ENCODE assay signal across 11 cellular contexts in genomic region chr22:19843107-19843856, GRCh38. TPM values are rescaled to one million over a fixed set of nuclear protein-coding genes. Genes with fewer than 3 reads are reported as not detected.
DNase-seq lines count a peak whose midpoint lies in the region; ATAC-seq and TF ChIP-seq lines count a peak whose summit lies in the region.
"Had no signal": no experiment of that assay in that cellular context is flagged by ENCODE, and none has a peak within 500 bp of the region (broad histone marks: within the 10 kb centered on the region; RNA-seq: fewer than 3 reads in every experiment).

No MANE protein-coding gene starts in this region.

- TF ChIP-seq CTCF in esophagus squamous epithelium (IDR thresholded peaks at IDR 0.05): no peak

- H3K4me2 ChIP-seq in GM23248 (ENCODE audit: unreplicated experiment) (no peak overlapping the region), skeletal muscle satellite cell (ENCODE audit: low read length) (no peak overlapping the region)

- H3K9ac ChIP-seq in GM23248 (peak overlapping the region; percentile 71; the same call in 1 of the 2 replicates), skeletal muscle satellite cell (ENCODE audit: low read depth, low read length) (peak overlapping the region; percentile 40)

- H3K27me3 ChIP-seq in GM23248 (replicated peaks; ENCODE audit: insufficient read depth) (no peaks in the 10 kb centered on the region), esophagus squamous epithelium (no peaks in the 10 kb centered on the region), skeletal muscle satellite cell (ENCODE audit: control insufficient read depth, insufficient read depth, low read length) (no peaks in the 10 kb centered on the region)
- H3K27me3 ChIP-seq: BE2C had no signal

- H3K4me3 ChIP-seq in GM23248 (no peak overlapping the region), esophagus squamous epithelium (no peak overlapping the region), skeletal muscle satellite cell (ENCODE audit: low read length) (no peak overlapping the region)

- WGBS in GM23248 (ENCODE audit: low coverage in 1 of 2, low lambda C conversion rate in 2 of 2, missing lambda C conversion rate in 2 of 2), 2 experiments: 92 to 94% methylated on average over 26 to 27 of the region's 27 CpGs
- WGBS in esophagus squamous epithelium, 2 donors: 61 to 97% methylated on average over 7 to 11 of the region's 27 CpGs

- in situ Hi-C loops in GM23248 (cut with MboI): no loop called here

- no peaks in the 10 kb centered on the region for H3K36me3 ChIP-seq in GM23248 (ENCODE audit: low read depth)
- peaks cover 0 to 6% (median 0%) of the 10 kb centered on the region in 3 donors for H3K36me3 ChIP-seq in esophagus squamous epithelium
- H3K36me3 ChIP-seq in skeletal muscle satellite cell (ENCODE audit: insufficient read depth, low read length): peaks cover 9% of the 10 kb centered on the region

- H3K27ac ChIP-seq in GM23248: peak overlapping the region; percentile 89
- peak overlapping the region in 3 of 4 donors; percentile 46 to 84 (median 74) for H3K27ac ChIP-seq in esophagus squamous epithelium

- peaks cover 14% of the 10 kb centered on the region for H3K4me1 ChIP-seq in GM23248 (ENCODE audit: insufficient read depth)
- H3K4me1 ChIP-seq in esophagus squamous epithelium: peaks cover 16 to 58% (median 27%) of the 10 kb centered on the region in 3 donors
- peaks cover 23% of the 10 kb centered on the region for H3K4me1 ChIP-seq in skeletal muscle satellite cell (ENCODE audit: control insufficient read depth, insufficient read depth, low read length)

- no peaks in the 10 kb centered on the region for H3K9me2 ChIP-seq in GM23248 (ENCODE audit: insufficient read depth)

- no peak for TF ChIP-seq POLR2A in esophagus squamous epithelium (IDR thresholded peaks at IDR 0.05)

- DNase-seq in GM23248 (no peak), NCI-H2171 treated with DMSO at 0.1 percent for 48 hours (lab: John Stamatoyannopoulos, UW) (peak; percentile 46), esophagus squamous epithelium (lab: John Stamatoyannopoulos, UW) (no peak), germinal center (ENCODE audit: low spot score) (no peak)
- DNase-seq in activated CD4-positive, CD25-positive, alpha-beta regulatory T cell treated with anti-CD3 and anti-CD28 coated beads, Interleukin-2, amount 50 U/mL, for 72 hours: no peak
- DNase-seq: BE2C; left cardiac atrium; stimulated activated CD4-positive, alpha-beta T cell treated with anti-CD3 and anti-CD28 coated beads, Interleukin-15, amount 100 ng/mL, for 24 hours had no signal

- ATAC-seq in GM21576 (IDR thresholded peaks at IDR 0.05; ENCODE audit: unreplicated experiment): no peak
- no peak for ATAC-seq in GM18511 (IDR thresholded peaks at IDR 0.05; ENCODE audit: unreplicated experiment)

- H2AFZ ChIP-seq in GM23248: no peak overlapping the region

- H3K9me3 ChIP-seq in GM23248 (ENCODE audit: low read depth): no peaks in the 10 kb centered on the region
- no peaks in the 10 kb centered on the region for H3K9me3 ChIP-seq in esophagus squamous epithelium
- H3K9me3 ChIP-seq in skeletal muscle satellite cell (replicated peaks; ENCODE audit: low read length): no peaks in the 10 kb centered on the region
- H3K9me3 ChIP-seq: BE2C had no signal

- intact Hi-C loops in esophagus squamous epithelium (cut with DNase I): no loop called here

- H3F3A ChIP-seq in GM23248 (ENCODE audit: insufficient read depth): peaks cover 23% of the 10 kb centered on the region

- H3K79me2 ChIP-seq in GM23248 (ENCODE audit: insufficient read depth): peaks cover 44% of the 10 kb centered on the region

- H4K20me1 ChIP-seq in GM23248 (ENCODE audit: insufficient read depth): no peaks in the 10 kb centered on the region

RNA-seq across cellular contexts. Expression of gene GNB1L, which starts 11.4 kb away (rescaled TPM):
- 16.5 and 22.5 TPM in 2 replicates for total RNA-seq in GM23248 (2014; rRNA removed; shearing (Covaris generic))
- 13.6 and 14.3 TPM in 2 replicates for polyA plus RNA-seq in GM23248 (2016; fragmentation: Nextera tagmentation; extraction: Ambion mirVana)
- total RNA-seq in esophagus squamous epithelium: 1 to 10 TPM; 5.7 to 8.5 (median 6.4) TPM
- 3.7 and 7.9 TPM in 2 replicates for total RNA-seq in skeletal muscle satellite cell (2012; rRNA removed)

RNA-seq across cellular contexts. Expression of gene RTL10, which starts 11.4 kb away (rescaled TPM):
- 11.9 and 14.2 TPM in 2 replicates for total RNA-seq in GM23248 (2014; rRNA removed; shearing (Covaris generic))
- 22.8 and 23.8 TPM in 2 replicates for polyA plus RNA-seq in GM23248 (2016; fragmentation: Nextera tagmentation; extraction: Ambion mirVana)
- 10 to 100 TPM in 2 of 4 donors, 1 to 10 TPM in 2; 9.4 to 18.2 (median 11.4) TPM for total RNA-seq in esophagus squamous epithelium
- 9.4 and 12.0 TPM in 2 replicates for total RNA-seq in skeletal muscle satellite cell (2012; rRNA removed)
